ENCODE assay signal across 1 cellular context in genomic region chr6:109443425-109443950, GRCh38.
TF ChIP-seq lines count a peak whose summit lies in the region.

No MANE protein-coding gene starts in this region.

TF ChIP-seq in K562, 482 proteins besides CTCF, POLR2A, EP300 and RAD21:
- TF ChIP-seq POLR2G (IDR thresholded peaks at IDR 0.05; ENCODE audit: low read depth, low read length), result 0 out of 2 replicates have a peak, but pooled peaks have one; percentile 32
- TF ChIP-seq CCNT2 (IDR thresholded peaks at IDR 0.05; ENCODE audit: borderline replicate concordance, extremely low read depth, insufficient read length, low read depth, low read length), result no peak
- 0 out of 2 replicates have a peak, but pooled peaks have one; percentile 45 for TF ChIP-seq RBFOX2 (IDR thresholded peaks at IDR 0.05; ENCODE audit: low read depth, low read length)
- no peak for TF ChIP-seq ARID3A (IDR thresholded peaks at IDR 0.05; ENCODE audit: borderline replicate concordance, low read depth, low read length)
- TF ChIP-seq MECOM (CRISPR knock-in tag; IDR thresholded peaks at IDR 0.05), result no peak
